Comparison of ENCODE assay signal across 8 cellular contexts in the genomic region with DNA sequence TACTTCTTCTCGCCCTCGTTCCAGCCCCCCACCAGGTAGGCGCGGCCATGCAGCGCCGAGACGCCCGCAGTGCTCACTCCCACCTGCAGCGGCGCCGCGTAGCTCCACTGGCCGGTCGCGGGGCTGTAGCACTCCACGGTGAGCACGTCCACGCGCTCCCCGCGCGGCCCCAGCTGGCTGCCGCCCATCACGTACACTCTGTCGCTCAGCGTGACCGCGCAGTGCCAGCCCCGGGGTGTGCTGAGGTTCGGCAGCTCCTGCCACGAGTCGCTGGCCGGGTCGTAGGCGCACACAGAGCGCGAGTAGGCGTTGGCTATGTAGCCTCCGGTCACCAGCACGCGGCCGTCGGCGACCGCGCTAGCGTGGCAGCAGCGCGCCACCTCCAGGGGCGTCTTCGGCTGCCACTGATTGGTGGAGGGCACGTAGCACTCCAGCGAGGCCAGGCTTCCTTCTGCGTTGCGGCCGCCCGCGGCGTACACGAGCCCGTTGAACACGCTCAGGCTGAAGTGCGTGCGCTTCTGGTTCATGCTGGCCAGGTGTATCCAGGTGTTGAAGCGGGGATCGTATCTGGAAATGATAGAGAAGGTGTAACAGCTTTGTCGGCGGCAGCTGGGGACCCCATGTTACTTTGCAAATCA. TPM values are rescaled to one million over a fixed set of nuclear protein-coding genes. Genes with fewer than 3 reads are reported as not detected.
DNase-seq lines count a peak whose midpoint lies in the region; ATAC-seq lines count a peak whose summit lies in the region.

No MANE protein-coding gene starts in this region.

- H3K4me1 ChIP-seq in CD4-positive, CD25-positive, alpha-beta regulatory T cell (ENCODE audit: control insufficient read depth, insufficient read depth, low read length, poor library complexity, severe bottlenecking), result peaks cover 29% of the 10 kb centered on the region
- no peaks in the 10 kb centered on the region for H3K4me1 ChIP-seq in esophagus (ENCODE audit: control insufficient read depth in 2 of 2, insufficient read depth in 2 of 2, low read length in 1 of 2)
- peaks cover 9% of the 10 kb centered on the region for H3K4me1 ChIP-seq in mucosa of stomach (ENCODE audit: control insufficient read depth, insufficient read depth, low read length)

- H3K9ac ChIP-seq in mucosa of stomach (ENCODE audit: low read length), result peak overlapping the region; percentile 69

- ATAC-seq in CD4-positive, CD25-positive, alpha-beta regulatory T cell (ENCODE audit: low read depth in 2 of 2), result peak; percentile 89 to 90
- ATAC-seq in GM19452 (IDR thresholded peaks at IDR 0.05; ENCODE audit: unreplicated experiment) (peak; percentile 77), HG03558 (IDR thresholded peaks at IDR 0.05; ENCODE audit: extremely low read depth, unreplicated experiment) (peak; percentile 43)

- peak; percentile 66 to 87 (median 80) for DNase-seq in CD4-positive, CD25-positive, alpha-beta regulatory T cell
- DNase-seq in NOMO-1 (lab: John Stamatoyannopoulos, UW; ENCODE audit: unreplicated experiment in 2 of 2), result peak; percentile 86 to 89
- DNase-seq in activated T-cell treated with anti-CD3 and anti-CD28 coated beads for 1 hour (ENCODE audit: low read depth), result peak; percentile 60
- DNase-seq in stimulated activated CD8-positive, alpha-beta memory T cell treated with anti-CD3 and anti-CD28 coated beads, Interleukin-4, amount 100 ng/mL, for 4 hours (ENCODE audit: low read depth in 2 of 2, low spot score in 1 of 2), result peak; percentile 35 to 62

- no peaks in the 10 kb centered on the region for H3K9me3 ChIP-seq in CD4-positive, CD25-positive, alpha-beta regulatory T cell (ENCODE audit: control insufficient read depth in 2 of 2, low read length in 2 of 2)
- no peaks in the 10 kb centered on the region for H3K9me3 ChIP-seq in esophagus (ENCODE audit: control insufficient read depth in 2 of 2, insufficient read depth in 1 of 2, low read depth in 1 of 2, low read length in 1 of 2)
- no peaks in the 10 kb centered on the region for H3K9me3 ChIP-seq in mucosa of stomach (ENCODE audit: control insufficient read depth, low read length)

- WGBS in esophagus, 2 donors, result 0 to 1% methylated on average over 68 of the region's 68 CpGs

- H3K9me3 Mint-ChIP-seq in CD4-positive, CD25-positive, alpha-beta regulatory T cell, result peaks cover 0 to 3% (median 0%) of the 10 kb centered on the region in 7 donors

- no peaks in the 10 kb centered on the region for H3K36me3 Mint-ChIP-seq in CD4-positive, CD25-positive, alpha-beta regulatory T cell

- H3K4me3 ChIP-seq in CD4-positive, CD25-positive, alpha-beta regulatory T cell (ENCODE audit: low read depth, low read length), result peak overlapping the region; percentile 88
- peak overlapping the region; percentile 49 to 51 for H3K4me3 ChIP-seq in esophagus (ENCODE audit: low read depth in 1 of 2, low read length in 2 of 2)
- H3K4me3 ChIP-seq in mucosa of stomach (ENCODE audit: low read length), result peak overlapping the region; percentile 84

- H3K27ac Mint-ChIP-seq in CD4-positive, CD25-positive, alpha-beta regulatory T cell, result peak overlapping the region; percentile 69 to 82 (median 78)

- peaks cover 15 to 25% (median 16%) of the 10 kb centered on the region in 4 donors for H3K4me1 Mint-ChIP-seq in CD4-positive, CD25-positive, alpha-beta regulatory T cell

- H3K27ac ChIP-seq in CD4-positive, CD25-positive, alpha-beta regulatory T cell (ENCODE audit: insufficient read depth, low read length, poor library complexity, severe bottlenecking), result peak overlapping the region; percentile 18
- H3K27ac ChIP-seq in esophagus (ENCODE audit: low read depth in 2 of 2, low read length in 1 of 2), result peak overlapping the region; percentile 71 to 74

- H3K36me3 ChIP-seq in CD4-positive, CD25-positive, alpha-beta regulatory T cell (ENCODE audit: control insufficient read depth, insufficient read depth, low read length), result no peaks in the 10 kb centered on the region
- H3K36me3 ChIP-seq in esophagus (ENCODE audit: control insufficient read depth in 2 of 2, insufficient read depth in 2 of 2, low read length in 1 of 2), result no peaks in the 10 kb centered on the region
- H3K36me3 ChIP-seq in mucosa of stomach (ENCODE audit: control insufficient read depth, insufficient read depth, low read length), result no peaks in the 10 kb centered on the region

- H3K27me3 ChIP-seq in CD4-positive, CD25-positive, alpha-beta regulatory T cell (ENCODE audit: control insufficient read depth, insufficient read depth, low read length), result peaks cover 11% of the 10 kb centered on the region
- H3K27me3 ChIP-seq in esophagus (ENCODE audit: control insufficient read depth in 1 of 2, insufficient read depth in 2 of 2, low read length in 2 of 2), result no peaks in the 10 kb centered on the region
- H3K27me3 ChIP-seq in mucosa of stomach (ENCODE audit: control insufficient read depth, insufficient read depth, low read length), result no peaks in the 10 kb centered on the region

- H3K4me3 Mint-ChIP-seq in CD4-positive, CD25-positive, alpha-beta regulatory T cell, result peak overlapping the region; percentile 91 to 93 (median 92)

- peaks cover 28% of the 10 kb centered on the region for H3K27me3 Mint-ChIP-seq in CD4-positive, CD25-positive, alpha-beta regulatory T cell

RNA-seq across cellular contexts. Expression of a gene that starts 13.7 kb away (rescaled TPM):
- total RNA-seq in CD4-positive, CD25-positive, alpha-beta regulatory T cell, result not detected
- not detected for polyA plus RNA-seq in CD4-positive, CD25-positive, alpha-beta regulatory T cell
- under 1 TPM; 0.09 to 0.41 TPM for polyA plus RNA-seq in esophagus

Comparison
In these comparisons a context has a peak if more than half of its experiments do, and no peak if none do; other contexts are left out.
1. Peak in every context shown above with its lines: DNase-seq, ATAC-seq, H3K4me3 ChIP-seq and H3K27ac ChIP-seq.